ENCODE assay signal across 24 cellular contexts in genomic region chr3:37032961-37033360, GRCh38. TPM values are rescaled to one million over a fixed set of nuclear protein-coding genes. Genes with fewer than 3 reads are reported as not detected.
A peak's percentile ranks its signal among the peaks of the same experiment; 100 is the strongest.
DNase-seq lines count a peak whose midpoint lies in the region; ATAC-seq and TF ChIP-seq lines count a peak whose summit lies in the region.
"Had no signal": no experiment of that assay in that cellular context is flagged by ENCODE, and none has a peak within 500 bp of the region (broad histone marks: within the 10 kb centered on the region; RNA-seq: fewer than 3 reads in every experiment).

No MANE protein-coding gene starts in this region.

- no peak overlapping the region for H3K4me3 Mint-ChIP-seq in endothelial cell (ENCODE audit: unreplicated experiment)
- H3K4me3 Mint-ChIP-seq in activated T-cell treated with anti-CD3 and anti-CD28 coated beads, Interleukin-2, amount 50 U/mL, for 4 hours, result no peak overlapping the region
- H3K4me3 Mint-ChIP-seq: activated CD4-positive, alpha-beta T cell treated with anti-CD3 and anti-CD28 coated beads, Interleukin-2, amount 10 ng/mL, durations not matched to agents 24 days and 14 days had no signal

- H3K27me3 ChIP-seq in right atrium auricular region (no peaks in the 10 kb centered on the region), prostate gland (replicated peaks; ENCODE audit: insufficient read depth) (no peaks in the 10 kb centered on the region), aorta (ENCODE audit: control insufficient read depth in 1 of 2, insufficient read depth in 2 of 2, low read length in 1 of 2) (no peaks in the 10 kb centered on the region)
- H3K27me3 ChIP-seq: BE2C, right lobe of liver, upper lobe of right lung had no signal

- intact Hi-C loops in Right ventricle myocardium inferior (cut with DNase I), result no loop called here
- intact Hi-C loops in cardiac septum (cut with DNase I), result no loop called here
- intact Hi-C loops in prostate gland (cut with DNase I), result no loop called here
- intact Hi-C loops in aorta (cut with DNase I), result no loop called here

- no peaks in the 10 kb centered on the region for H3K9me3 Mint-ChIP-seq in endothelial cell (ENCODE audit: unreplicated experiment)
- peaks cover 4% of the 10 kb centered on the region for H3K9me3 Mint-ChIP-seq in activated T-cell treated with anti-CD3 and anti-CD28 coated beads, Interleukin-2, amount 50 U/mL, for 4 hours

- ATAC-seq in Right ventricle myocardium inferior, result no peak
- peak; percentile 89 for ATAC-seq in aorta (ENCODE audit: low FRiP score)
- no peak for ATAC-seq in activated T-cell treated with anti-CD3 and anti-CD28 coated beads, Interleukin-2, amount 50 U/mL, for 4 hours
- no peak for ATAC-seq in HG02588 (IDR thresholded peaks at IDR 0.05; ENCODE audit: unreplicated experiment)
- ATAC-seq: K562, right lobe of liver, upper lobe of right lung had no signal

- H3K9me3 ChIP-seq in right atrium auricular region (peaks cover 0 to 18% of the 10 kb centered on the region in 2 donors), prostate gland (no peaks in the 10 kb centered on the region), aorta (ENCODE audit: control insufficient read depth, low read length) (no peaks in the 10 kb centered on the region)
- H3K9me3 ChIP-seq: BE2C, Caco-2, upper lobe of right lung had no signal

- TF ChIP-seq CTCF in right atrium auricular region (IDR thresholded peaks at IDR 0.05), result no peak
- TF ChIP-seq CTCF in prostate gland (IDR thresholded peaks at IDR 0.05), result no peak
- TF ChIP-seq CTCF in endothelial cell (IDR thresholded peaks at IDR 0.05; ENCODE audit: unreplicated experiment), result no peak

- no peak for TF ChIP-seq POLR2A in prostate gland (IDR thresholded peaks at IDR 0.05)

- peaks cover 0 to 45% of the 10 kb centered on the region in 2 donors for H3K4me1 ChIP-seq in right atrium auricular region
- peaks cover 9% of the 10 kb centered on the region for H3K4me1 ChIP-seq in prostate gland (replicated peaks)
- peaks cover 8 to 10% of the 10 kb centered on the region in 2 donors for H3K4me1 ChIP-seq in aorta (ENCODE audit: control insufficient read depth in 1 of 2, insufficient read depth in 2 of 2, low read length in 2 of 2)
- H3K4me1 ChIP-seq: BE2C, Caco-2 had no signal

- H3K4me3 ChIP-seq in right atrium auricular region (no peak overlapping the region), prostate gland (no peak overlapping the region), aorta (ENCODE audit: low read length in 2 of 2) (no peak overlapping the region)
- H3K4me3 ChIP-seq: K562, right lobe of liver, upper lobe of right lung had no signal

- DNase-seq in Right ventricle myocardium inferior (ENCODE audit: missing footprints) (peak; percentile 71), cardiac septum (ENCODE audit: low spot score) (no peak), right atrium auricular region (ENCODE audit: low spot score) (no peak), prostate gland (ENCODE audit: low spot score) (peak; percentile 31), aorta (peak; percentile 66 to 78), endothelial cell (ENCODE audit: low spot score) (no peak)
- DNase-seq in activated T-cell treated with anti-CD3 and anti-CD28 coated beads, Interleukin-2, amount 50 U/mL, for 4 hours, result no peak
- DNase-seq: activated CD4-positive, alpha-beta T cell treated with anti-CD3 and anti-CD28 coated beads, Interleukin-2, amount 10 ng/mL, durations not matched to agents 24 days and 14 days; activated CD8-positive, alpha-beta memory T cell treated with anti-CD3 and anti-CD28 coated beads, Interleukin-2, amount 50 U/mL, for 48 hours; amniotic stem cell; BE2C; Caco-2; foreskin fibroblast; GOT3; kidney glomerular epithelial cell; midbrain; NCI-H187 treated with DMSO at 0.1 percent for 48 hours; NCI-H446; right lobe of liver; stimulated activated naive CD4-positive, alpha-beta T cell; upper lobe of right lung had no signal

- no peaks in the 10 kb centered on the region for H3K27me3 Mint-ChIP-seq in endothelial cell (ENCODE audit: unreplicated experiment)
- no peaks in the 10 kb centered on the region for H3K27me3 Mint-ChIP-seq in activated T-cell treated with anti-CD3 and anti-CD28 coated beads, Interleukin-2, amount 50 U/mL, for 4 hours (ENCODE audit: low read depth)
- H3K27me3 Mint-ChIP-seq: activated CD4-positive, alpha-beta T cell treated with anti-CD3 and anti-CD28 coated beads, Interleukin-2, amount 10 ng/mL, durations not matched to agents 24 days and 14 days had no signal

- 38% methylated on average over 10 of the region's 10 CpGs for WGBS in prostate gland
- WGBS in aorta, 2 donors, result 5 to 13% methylated on average over 10 of the region's 10 CpGs

- H3K27ac ChIP-seq in right atrium auricular region (peak overlapping the region; percentile 13 to 77), prostate gland (peak overlapping the region; percentile 50 to 83), aorta (ENCODE audit: low read depth in 1 of 2, low read length in 2 of 2) (peak overlapping the region; percentile 33 to 71)
- H3K27ac ChIP-seq: 22Rv1, right lobe of liver, upper lobe of right lung had no signal

- H3K36me3 ChIP-seq in right atrium auricular region (peaks cover 21% of the 10 kb centered on the region), prostate gland (no peaks in the 10 kb centered on the region), aorta (ENCODE audit: control insufficient read depth in 1 of 2, insufficient read depth in 2 of 2, low read length in 1 of 2) (peaks cover 0 to 4% of the 10 kb centered on the region in 2 donors)

- H3K27ac Mint-ChIP-seq in endothelial cell (ENCODE audit: unreplicated experiment), result no peak overlapping the region
- H3K27ac Mint-ChIP-seq: activated CD4-positive, alpha-beta T cell treated with anti-CD3 and anti-CD28 coated beads, Interleukin-2, amount 10 ng/mL, durations not matched to agents 24 days and 14 days had no signal

- peaks cover 45% of the 10 kb centered on the region for H3K36me3 Mint-ChIP-seq in endothelial cell (ENCODE audit: low read depth, unreplicated experiment)
- H3K36me3 Mint-ChIP-seq in activated T-cell treated with anti-CD3 and anti-CD28 coated beads, Interleukin-2, amount 50 U/mL, for 4 hours (ENCODE audit: insufficient read depth), result peaks cover 61% of the 10 kb centered on the region

- H3K4me1 Mint-ChIP-seq in endothelial cell (ENCODE audit: unreplicated experiment), result no peaks in the 10 kb centered on the region
- no peaks in the 10 kb centered on the region for H3K4me1 Mint-ChIP-seq in activated T-cell treated with anti-CD3 and anti-CD28 coated beads, Interleukin-2, amount 50 U/mL, for 4 hours (ENCODE audit: low read depth)

RNA-seq across cellular contexts. Expression of gene MLH1, which starts 39.6 kb away (rescaled TPM):
- total RNA-seq in Right ventricle myocardium inferior (49.3 TPM), cardiac septum (46.9 TPM), right atrium auricular region (10 to 100 TPM; 36.0 to 37.8 TPM), prostate gland (10 to 100 TPM; 49.5 to 50.3 TPM), aorta (10 to 100 TPM; 26.0 to 28.0 TPM), endothelial cell (ENCODE audit: unreplicated experiment) (42.9 TPM)
- polyA plus RNA-seq in aorta, result 10 to 100 TPM; 19.5 to 21.9 TPM
- total RNA-seq in activated T-cell treated with anti-CD3 and anti-CD28 coated beads, Interleukin-2, amount 50 U/mL, for 4 hours, result 10 to 100 TPM; 50.7 to 63.9 (median 56.2) TPM

RNA-seq across cellular contexts. Expression of gene EPM2AIP1, which starts 40.0 kb away (rescaled TPM):
- 19.8 TPM for total RNA-seq in Right ventricle myocardium inferior
- total RNA-seq in cardiac septum, result 22.1 TPM
- total RNA-seq in right atrium auricular region, result 10 to 100 TPM; 10.3 TPM
- 10 to 100 TPM; 13.8 to 14.2 TPM for total RNA-seq in prostate gland
- total RNA-seq in aorta, result 10 to 100 TPM; 20.5 to 21.0 TPM
- 10 to 100 TPM in 1 of 2 donors, 1 to 10 TPM in 1; 2.5 to 10.4 TPM for polyA plus RNA-seq in aorta
- 15.3 TPM for total RNA-seq in endothelial cell (ENCODE audit: unreplicated experiment)
- total RNA-seq in activated T-cell treated with anti-CD3 and anti-CD28 coated beads, Interleukin-2, amount 50 U/mL, for 4 hours, result 1 to 10 TPM; 5.0 to 9.8 (median 7.2) TPM

Comparison
In these comparisons a context has a peak if more than half of its experiments do, and no peak if none do; other contexts are left out.
1. DNase-seq: peak in Right ventricle myocardium inferior (single experiment), prostate gland (single experiment) and aorta (2 of 2); none in cardiac septum (single experiment), right atrium auricular region (single experiment), endothelial cell (single experiment) and activated T-cell treated with anti-CD3 and anti-CD28 coated beads, Interleukin-2, amount 50 U/mL, for 4 hours (single experiment).
2. Peak in every context shown above with its lines, with median percentiles within 50 percentile points of each other: H3K27ac ChIP-seq.